8 cellular contexts compared by ENCODE assay signal in the genomic region with DNA sequence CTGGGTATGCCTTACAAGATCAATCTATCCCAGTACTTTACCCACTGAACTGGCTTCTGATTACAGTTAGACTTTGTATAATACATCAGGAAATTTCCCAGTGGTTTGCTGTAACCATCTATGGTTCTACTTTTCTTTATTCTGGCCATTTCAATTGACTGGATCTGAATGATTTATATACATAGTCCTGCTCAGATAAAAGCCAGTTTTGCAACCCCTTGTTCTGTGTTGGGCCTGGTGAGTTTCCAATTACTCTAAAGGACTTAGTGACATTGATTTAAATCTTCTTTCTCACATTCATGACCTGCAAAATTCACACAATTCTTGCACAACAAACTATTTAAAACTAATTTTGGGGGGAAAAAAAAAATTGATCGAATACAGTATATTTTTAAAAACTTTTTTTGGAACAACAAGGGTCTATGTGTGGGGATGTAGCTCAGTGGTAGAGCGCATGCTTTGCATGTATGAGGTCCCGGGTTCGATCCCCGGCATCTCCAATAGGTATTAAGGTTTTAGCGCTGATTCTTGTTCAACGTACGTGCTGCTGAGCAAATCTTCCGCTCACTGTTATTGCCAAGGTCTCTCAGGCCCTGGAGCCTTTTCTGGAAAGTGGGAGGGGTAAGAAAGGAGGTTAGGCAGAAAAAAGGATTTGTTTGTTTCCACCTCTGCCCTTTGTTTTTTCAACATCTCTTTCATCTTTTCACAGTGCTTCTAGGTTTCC.
DNase-seq lines count a peak whose midpoint lies in the region; ATAC-seq, FAIRE-seq and TF ChIP-seq lines count a peak whose summit lies in the region.

No MANE protein-coding gene starts in this region.

- H3K9me3 ChIP-seq in A549 (no peaks in the 10 kb centered on the region), fibroblast of lung (ENCODE audit: control insufficient read depth, insufficient read depth, low read depth, low read length) (no peaks in the 10 kb centered on the region), transverse colon (no peaks in the 10 kb centered on the region)

- intact Hi-C loops in transverse colon (cut with DNase I; ENCODE audit: low total_unique reads): no loop called here

- DNase-seq in A549 (ENCODE audit: low read depth in 1 of 2, low spot score in 1 of 2) (peak in 1 of 2 experiments; percentile 87), H54 (ENCODE audit: insufficient read length, low spot score) (peak; percentile 39), RPMI7951 (ENCODE audit: low read depth) (peak; percentile 74), fibroblast of lung (ENCODE audit: low read depth in 2 of 2) (peak; percentile 63 to 81), transverse colon (no peak), COLO668 (lab: John Stamatoyannopoulos, UW; ENCODE audit: unreplicated experiment) (no peak)
- DNase-seq in stimulated activated naive CD8-positive, alpha-beta T cell treated with anti-CD3 and anti-CD28 coated beads, Interleukin-15, Interleukin-2, amounts not matched to agents 100 U/mL and 50 U/mL, for 24 hours: peak; percentile 69

- peak overlapping the region; percentile 72 for H3K4me2 ChIP-seq in A549
- no peak overlapping the region for H3K4me2 ChIP-seq in fibroblast of lung (ENCODE audit: extremely low read depth, insufficient read depth, low read length)

- H3K4me3 ChIP-seq in A549 (peak overlapping the region; percentile 40), fibroblast of lung (replicated peaks in 1 of 4; ENCODE audit: control extremely low read depth in 1 of 4, insufficient read depth in 1 of 4, low read depth in 3 of 4, low read length in 4 of 4) (no peak overlapping the region), transverse colon (no peak overlapping the region)

- 0% methylated on average over 9 of the region's 9 CpGs for WGBS in A549 (ENCODE audit: missing lambda C conversion rate)
- WGBS in transverse colon (ENCODE audit: low coverage in 1 of 2), 2 donors: 23 to 33% methylated on average over 9 of the region's 9 CpGs

- H2AFZ ChIP-seq in fibroblast of lung (ENCODE audit: low read length): no peak overlapping the region

- CTCF ChIA-PET in A549 (lab: Yijun Ruan, JAX): interaction anchor here (1.0 kb wide), 1 partner anchor 39 kb away, joined by 3 read pairs; no protein-coding TSS in a partner anchor

- H4K20me1 ChIP-seq in fibroblast of lung (ENCODE audit: control insufficient read depth, extremely low read depth, insufficient read depth, low read length): no peaks in the 10 kb centered on the region

- TF ChIP-seq POLR2A in A549 (IDR thresholded peaks at IDR 0.05; ENCODE audit: low read length): no peak
- TF ChIP-seq POLR2A in H54 (IDR thresholded peaks at IDR 0.05; ENCODE audit: low read depth, low read length): no peak
- TF ChIP-seq POLR2A in transverse colon (IDR thresholded peaks at IDR 0.05): no peak

- ATAC-seq in A549 (peak; percentile 84 to 88), HG03457 (IDR thresholded peaks at IDR 0.05; ENCODE audit: unreplicated experiment) (no peak)
- peak; percentile 90 for ATAC-seq in stimulated activated naive CD8-positive, alpha-beta T cell treated with anti-CD3 and anti-CD28 coated beads, Interleukin-15, Interleukin-2, amounts not matched to agents 100 U/mL and 50 U/mL, for 24 hours

- no peaks in the 10 kb centered on the region for H3K79me2 ChIP-seq in fibroblast of lung (ENCODE audit: control insufficient read depth, insufficient read depth, low read length)

- no peak overlapping the region for H3K9ac ChIP-seq in fibroblast of lung (ENCODE audit: insufficient read depth, low read length)

- FAIRE-seq in A549 (lab: Jason Lieb, UNC) (no peak), H54 (lab: Jason Lieb, UNC) (peak; percentile 97)

- H3K4me1 ChIP-seq in A549 (peaks cover 6% of the 10 kb centered on the region; the same call in 2 of the 3 replicates), fibroblast of lung (ENCODE audit: control insufficient read depth, extremely low read depth, insufficient read depth, low read length) (no peaks in the 10 kb centered on the region), transverse colon (peaks cover 0 to 3% (median under 1%) of the 10 kb centered on the region in 4 donors)

- TF ChIP-seq CTCF in A549 (IDR thresholded peaks at IDR 0.05) (no peak), fibroblast of lung (conservative IDR thresholded peaks at IDR 0.05 in 1 of 2, IDR thresholded peaks at IDR 0.05 in 1 of 2; ENCODE audit: low read depth in 1 of 2, low read length in 2 of 2) (no peak), transverse colon (IDR thresholded peaks at IDR 0.05) (no peak)

- no peaks in the 10 kb centered on the region for H3K36me3 ChIP-seq in fibroblast of lung (ENCODE audit: control insufficient read depth, insufficient read depth, low read length)
- H3K36me3 ChIP-seq in transverse colon: no peaks in the 10 kb centered on the region

- H3K27me3 ChIP-seq in fibroblast of lung (ENCODE audit: control insufficient read depth, insufficient read depth, low read length) (no peaks in the 10 kb centered on the region), transverse colon (peaks cover 36% of the 10 kb centered on the region)

- POLR2A ChIA-PET in A549 (lab: Yijun Ruan, JAX): no interaction called here

- TF ChIP-seq EP300 in A549 (IDR thresholded peaks at IDR 0.05) (no peak), transverse colon (IDR thresholded peaks at IDR 0.05; ENCODE audit: low read depth) (no peak)

- no peak for TF ChIP-seq RAD21 in A549 (conservative IDR thresholded peaks at IDR 0.05 in 1 of 2, IDR thresholded peaks at IDR 0.05 in 1 of 2)

- in situ Hi-C loops in transverse colon (cut with MboI; ENCODE audit: low pct_ligation_motif_present in 1 of 4, low pct_unique_long_range_greater_than_20kb in 1 of 4, low sequenced_read_pairs in 3 of 4): no loop called here

- peak overlapping the region; percentile 46 to 72; a peak in 4 of 6 replicates for H3K27ac ChIP-seq in A549
- no peak overlapping the region for H3K27ac ChIP-seq in fibroblast of lung (ENCODE audit: insufficient read depth, low read length)
- H3K27ac ChIP-seq in transverse colon: no peak overlapping the region

TF ChIP-seq in A549, 52 proteins besides CTCF, POLR2A, EP300 and RAD21:
- TF ChIP-seq NPAS2 (CRISPR knock-in tag; IDR thresholded peaks at IDR 0.05; ENCODE audit: borderline replicate concordance) (no peak), SREBF2 (IDR thresholded peaks at IDR 0.05) (peak; percentile 57), MAX (IDR thresholded peaks at IDR 0.05) (0 out of 2 replicates have a peak, but pooled peaks have one; percentile 36), FOSL2 (IDR thresholded peaks at IDR 0.05) (no peak), FOSL2 (CRISPR knock-in tag; IDR thresholded peaks at IDR 0.05) (0 out of 2 replicates have a peak, but pooled peaks have one; percentile 25), GATA3 (IDR thresholded peaks at IDR 0.05; ENCODE audit: borderline replicate concordance) (no peak), POLR2AphosphoS2 (conservative IDR thresholded peaks at IDR 0.05; ENCODE audit: low read length) (no peak), CEBPB (IDR thresholded peaks at IDR 0.05) (0 out of 4 replicates have a peak, but pooled peaks of 1 of the 2 experiments have one; percentile 42)
- TF ChIP-seq, protein P1, sequence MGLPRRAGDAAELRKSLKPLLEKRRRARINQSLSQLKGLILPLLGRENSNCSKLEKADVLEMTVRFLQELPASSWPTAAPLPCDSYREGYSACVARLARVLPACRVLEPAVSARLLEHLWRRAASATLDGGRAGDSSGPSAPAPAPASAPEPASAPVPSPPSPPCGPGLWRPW (IDR thresholded peaks at IDR 0.05): no peak
- TF ChIP-seq, protein P2, sequence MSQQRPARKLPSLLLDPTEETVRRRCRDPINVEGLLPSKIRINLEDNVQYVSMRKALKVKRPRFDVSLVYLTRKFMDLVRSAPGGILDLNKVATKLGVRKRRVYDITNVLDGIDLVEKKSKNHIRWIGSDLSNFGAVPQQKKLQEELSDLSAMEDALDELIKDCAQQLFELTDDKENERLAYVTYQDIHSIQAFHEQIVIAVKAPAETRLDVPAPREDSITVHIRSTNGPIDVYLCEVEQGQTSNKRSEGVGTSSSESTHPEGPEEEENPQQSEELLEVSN (IDR thresholded peaks at IDR 0.05; ENCODE audit: borderline replicate concordance, low read depth): no peak

Comparison
In these comparisons a context has a peak if more than half of its experiments do, and no peak if none do; other contexts are left out.
1. DNase-seq: peak in H54 (single experiment), RPMI7951 (single experiment), fibroblast of lung (2 of 2) and stimulated activated naive CD8-positive, alpha-beta T cell treated with anti-CD3 and anti-CD28 coated beads, Interleukin-15, Interleukin-2, amounts not matched to agents 100 U/mL and 50 U/mL, for 24 hours (single experiment); none in transverse colon (single experiment) and COLO668 (single experiment).
2. H3K27ac ChIP-seq: peak in A549 (2 of 2); none in fibroblast of lung (single experiment) and transverse colon (0 of 4).